ENCODE assay signal across 20 cellular contexts in genomic region chr6:166777096-166777630, GRCh38.
"Had no signal": no experiment of that assay in that cellular context is flagged by ENCODE, and none has a peak within 500 bp of the region (broad histone marks: within the 10 kb centered on the region; RNA-seq: fewer than 3 reads in every experiment).

No MANE protein-coding gene starts in this region.

- ATAC-seq: activated T-cell treated with anti-CD3 and anti-CD28 coated beads, Interleukin-2, amount 50 U/mL, for 4 hours; activated T-helper 17 cell treated with anti-CD3 and anti-CD28 coated beads, Interleukin-2, amount 50 U/mL, for 72 hours; T-cell had no signal

- H3K4me3 ChIP-seq: PC-9 had no signal

- H3K27ac ChIP-seq: PC-9, VCaP had no signal

- H2AFZ ChIP-seq: PC-9 had no signal

- H3K4me2 ChIP-seq: PC-9 had no signal

- DNase-seq: activated CD4-positive, alpha-beta memory T cell treated with anti-CD3 and anti-CD28 coated beads for 36 hours; activated CD4-positive, alpha-beta T cell treated with anti-CD3 and anti-CD28 coated beads, Interleukin-2, amount 10 ng/mL, durations not matched to agents 7 days and 5 days; activated CD4-positive, CD25-positive, alpha-beta regulatory T cell; activated gamma-delta T cell; activated naive CD4-positive, alpha-beta T cell treated with anti-CD3 and anti-CD28 coated beads, Interleukin-2, amount 10 ng/mL, durations not matched to agents 7 days and 5 days; activated naive CD8-positive, alpha-beta T cell treated with anti-CD3 and anti-CD28 coated beads for 36 hours; activated T-cell treated with anti-CD3 and anti-CD28 coated beads, Interleukin-2, amount 50 U/mL, for 4 hours; cerebellar nuclear complex; Karpas-422; NCI-H1048; NCI-H146; NCI-H187 treated with DMSO at 0.1 percent for 48 hours; NCI-H2081 treated with DMSO at 0.1 percent for 48 hours; NCI-H446; NCI-H524; PC-9; SIG-M5; T-cell had no signal
